Comparison of ENCODE assay signal across 8 cellular contexts in the genomic region with DNA sequence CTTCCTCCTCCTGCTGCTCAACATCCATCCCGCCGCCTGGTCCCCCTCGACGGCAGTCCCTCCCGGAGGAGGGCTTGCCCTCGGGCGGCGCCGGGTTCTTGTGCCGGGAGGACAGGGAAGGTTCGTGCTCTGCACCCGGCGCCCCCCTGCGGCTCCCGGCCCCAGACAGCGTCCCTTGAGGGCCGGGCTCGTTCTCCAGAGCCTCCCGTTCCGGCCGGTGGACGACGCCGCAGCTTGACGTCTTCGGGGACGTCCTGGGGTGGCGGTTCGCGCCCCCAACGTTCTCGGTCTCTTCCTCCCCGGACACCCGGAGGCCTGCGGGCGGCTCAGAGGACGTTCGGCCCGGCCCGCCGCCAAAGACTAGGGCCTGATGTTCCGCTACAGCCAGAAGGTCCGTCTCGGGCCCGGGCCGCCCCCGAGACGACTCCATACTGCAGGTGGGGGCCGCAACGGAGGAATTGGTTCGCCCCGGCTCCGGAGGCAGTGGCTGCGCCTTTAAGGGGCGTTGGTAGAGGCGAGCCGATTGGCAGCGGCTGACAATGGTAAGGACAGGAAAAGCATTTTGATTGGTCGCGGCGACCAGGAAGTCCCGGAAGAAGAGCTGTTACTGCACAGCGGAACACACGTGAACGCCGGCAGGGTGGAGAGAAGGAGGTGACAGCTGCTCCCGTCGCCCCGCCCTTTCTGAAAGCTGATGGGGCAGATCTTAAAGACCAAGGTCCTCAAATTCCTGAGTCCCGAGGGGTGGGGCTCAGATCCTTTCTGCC.
DNase-seq lines count a peak whose midpoint lies in the region; ATAC-seq and TF ChIP-seq lines count a peak whose summit lies in the region.

A gene (minus strand): TSS at position 470 of the 767 bp plus-strand sequence. CDS start 40 bp downstream, at position 430.

- H3K27ac ChIP-seq in layer of hippocampus (ENCODE audit: low read depth, low read length), result peak within 1 kb of the TSS; percentile 91

- H3K27me3 ChIP-seq in layer of hippocampus (ENCODE audit: control insufficient read depth, insufficient read depth, low read length), result no peaks in the 10 kb centered on the region

- peak; percentile 2 for TF ChIP-seq CTCF in choroid plexus epithelial cell (conservative IDR thresholded peaks at IDR 0.05; ENCODE audit: low read depth, low read length)

- peak; percentile 84 for TF ChIP-seq POLR2A in GM19099 (IDR thresholded peaks at IDR 0.05; ENCODE audit: extremely low read depth, insufficient read length, low read depth)

- H3K4me3 ChIP-seq in choroid plexus epithelial cell (ENCODE audit: low read depth, low read length), result peak within 1 kb of the TSS; percentile 85

- peak; percentile 40 for ATAC-seq in HG03439 (IDR thresholded peaks at IDR 0.05; ENCODE audit: unreplicated experiment)

- DNase-seq in AML-193 (lab: John Stamatoyannopoulos, UW) (peak; percentile 83 to 86), NCI-H510A treated with DMSO at 0.1 percent for 48 hours (lab: John Stamatoyannopoulos, UW) (peak; percentile 96), choroid plexus epithelial cell (ENCODE audit: low read depth) (peak; percentile 99)
- peak; percentile 89 to 91 for DNase-seq in activated CD4-positive, alpha-beta T cell treated with anti-CD3 and anti-CD28 coated beads for 24 hours (ENCODE audit: low read depth in 2 of 2)
- peak; percentile 85 to 89 for DNase-seq in stimulated activated CD4-positive, alpha-beta T cell treated with anti-CD3 and anti-CD28 coated beads, Interleukin-1b, Interleukin-23, amount 100 ng/mL, for 4 hours (ENCODE audit: low read depth in 2 of 2)

Comparison
In these comparisons a context has a peak if more than half of its experiments do, and no peak if none do; other contexts are left out.
1. Peak in every context shown above with its lines: DNase-seq, ATAC-seq, H3K4me3 ChIP-seq and H3K27ac ChIP-seq.